19 cellular contexts compared by ENCODE assay signal in genomic region chr1:1423245-1423597, GRCh38. TPM values are rescaled to one million over a fixed set of nuclear protein-coding genes. Genes with fewer than 3 reads are reported as not detected.
DNase-seq lines count a peak whose midpoint lies in the region; ATAC-seq and TF ChIP-seq lines count a peak whose summit lies in the region.
"Had no signal": no experiment of that assay in that cellular context is flagged by ENCODE, and none has a peak within 500 bp of the region (broad histone marks: within the 10 kb centered on the region; RNA-seq: fewer than 3 reads in every experiment).

No MANE protein-coding gene starts in this region.

- no peak overlapping the region for H3K4me3 ChIP-seq in BLaER1 treated with 17β-estradiol and CSF1 and Interleukin-3, amounts not matched to agents 10 nM and 100 nM
- H3K4me3 ChIP-seq in PC-9 (no peak overlapping the region), endodermal cell (ENCODE audit: low read length) (no peak overlapping the region), osteoblast (ENCODE audit: insufficient read depth, low read length) (no peak overlapping the region), stomach (no peak overlapping the region)

- no peaks in the 10 kb centered on the region for H3K9me3 Mint-ChIP-seq in endodermal cell

- H3K79me2 ChIP-seq in PC-9 (ENCODE audit: low read depth) (no peaks in the 10 kb centered on the region), osteoblast (ENCODE audit: insufficient read depth, low read length) (no peaks in the 10 kb centered on the region)

- no peaks in the 10 kb centered on the region for H3K36me3 ChIP-seq in BLaER1 treated with 17β-estradiol and CSF1 and Interleukin-3, amounts not matched to agents 10 nM and 100 nM
- H3K36me3 ChIP-seq in PC-9 (ENCODE audit: low read depth) (no peaks in the 10 kb centered on the region), endodermal cell (ENCODE audit: control insufficient read depth, insufficient read depth, low read length) (no peaks in the 10 kb centered on the region), osteoblast (ENCODE audit: insufficient read depth, low read length) (no peaks in the 10 kb centered on the region), stomach (no peaks in the 10 kb centered on the region)

- no peaks in the 10 kb centered on the region for H3K9me3 ChIP-seq in BLaER1 treated with 17β-estradiol and CSF1 and Interleukin-3, amounts not matched to agents 10 nM and 100 nM (replicated peaks in 1 of 11)
- H3K9me3 ChIP-seq in PC-9 (ENCODE audit: insufficient read depth, low read depth) = no peaks in the 10 kb centered on the region
- H3K9me3 ChIP-seq in endodermal cell (ENCODE audit: control insufficient read depth, low read length) = no peaks in the 10 kb centered on the region
- H3K9me3 ChIP-seq in osteoblast (ENCODE audit: low read depth, low read length) = no peaks in the 10 kb centered on the region
- no peaks in the 10 kb centered on the region for H3K9me3 ChIP-seq in stomach
- H3K9me3 ChIP-seq: SK-N-SH had no signal

- H3K4me2 ChIP-seq in BLaER1 treated with 17β-estradiol and CSF1 and Interleukin-3, amounts not matched to agents 10 nM and 100 nM = peak overlapping the region in 10 of 11 experiments; percentile 52 to 90 (median 84); a peak in 17 of 22 replicates
- H3K4me2 ChIP-seq in PC-9 = peak overlapping the region; percentile 68; the same call in 1 of the 2 replicates
- H3K4me2 ChIP-seq in osteoblast (ENCODE audit: insufficient read depth, low read length) = peak overlapping the region; percentile 20
- H3K4me2 ChIP-seq: SK-N-SH had no signal

- no peak overlapping the region for H3K9ac ChIP-seq in BLaER1 treated with 17β-estradiol and CSF1 and Interleukin-3, amounts not matched to agents 10 nM and 100 nM
- no peak overlapping the region for H3K9ac ChIP-seq in endodermal cell (ENCODE audit: extremely low read depth, low read length, poor library complexity, severe bottlenecking)
- H3K9ac ChIP-seq: SK-N-SH had no signal

- H3K27ac ChIP-seq in BLaER1 treated with 17β-estradiol and CSF1 and Interleukin-3, amounts not matched to agents 10 nM and 100 nM = no peak overlapping the region
- H3K27ac ChIP-seq in PC-9 = no peak overlapping the region
- H3K27ac ChIP-seq in endodermal cell (ENCODE audit: low read depth, low read length) = no peak overlapping the region
- no peak overlapping the region for H3K27ac ChIP-seq in osteoblast (ENCODE audit: low read depth, low read length)
- peak overlapping the region in 1 of 5 donors; percentile 24 for H3K27ac ChIP-seq in stomach

- H3K4me1 ChIP-seq in BLaER1 treated with 17β-estradiol and CSF1 and Interleukin-3, amounts not matched to agents 10 nM and 100 nM = peaks cover 23 to 71% (median 55%) of the 10 kb centered on the region in 10 experiments
- H3K4me1 ChIP-seq in PC-9 (replicated peaks; ENCODE audit: insufficient read depth) (peaks cover 18% of the 10 kb centered on the region), endodermal cell (ENCODE audit: control insufficient read depth, insufficient read depth, low read length) (peaks cover 13% of the 10 kb centered on the region), osteoblast (ENCODE audit: insufficient read depth, low read length) (peaks cover 7% of the 10 kb centered on the region), stomach (peaks cover 15 to 49% (median 41%) of the 10 kb centered on the region in 4 donors)

- H4K20me1 ChIP-seq in BLaER1 treated with 17β-estradiol and CSF1 and Interleukin-3, amounts not matched to agents 10 nM and 100 nM = no peaks in the 10 kb centered on the region; a peak in 1 of 22 replicates
- H4K20me1 ChIP-seq in PC-9 (ENCODE audit: insufficient read depth) (no peaks in the 10 kb centered on the region), osteoblast (ENCODE audit: insufficient read depth, low read length) (no peaks in the 10 kb centered on the region)

- peaks cover 8% of the 10 kb centered on the region; the same call in 1 of the 2 replicates for H3F3A ChIP-seq in PC-9 (ENCODE audit: insufficient read depth, low read depth)

- POLR2A ChIA-PET in PC-9 (lab: Charles Lee; ENCODE audit: unreplicated experiment) = no interaction called here

- intact Hi-C loops in PC-9 (cut with micrococcal nuclease; ENCODE audit: unreplicated experiment) (no loop called here), stomach (cut with DNase I; ENCODE audit: low total_unique reads) (no loop called here)

- ATAC-seq in HG02870 (IDR thresholded peaks at IDR 0.05; ENCODE audit: unreplicated experiment) (no peak), GM19035 (IDR thresholded peaks at IDR 0.05; ENCODE audit: unreplicated experiment) (no peak)

- H3K27me3 ChIP-seq in BLaER1 treated with 17β-estradiol and CSF1 and Interleukin-3, amounts not matched to agents 10 nM and 100 nM = peaks cover 0 to 12% (median 0%) of the 10 kb centered on the region in 11 experiments; a peak in 5 of 22 replicates
- no peaks in the 10 kb centered on the region for H3K27me3 ChIP-seq in PC-9 (ENCODE audit: insufficient read depth, low read depth)
- no peaks in the 10 kb centered on the region for H3K27me3 ChIP-seq in endodermal cell (ENCODE audit: control insufficient read depth, insufficient read depth, low read length, poor library complexity, severe bottlenecking)
- H3K27me3 ChIP-seq in osteoblast (ENCODE audit: insufficient read depth, low read length) = no peaks in the 10 kb centered on the region
- peaks cover 0 to 40% (median 4%) of the 10 kb centered on the region in 3 donors for H3K27me3 ChIP-seq in stomach

- peak overlapping the region; percentile 86 for H3K27ac Mint-ChIP-seq in endodermal cell

- CTCF ChIA-PET in PC-9 (lab: Charles Lee) = no interaction called here

- TF ChIP-seq EP300 in stomach (IDR thresholded peaks at IDR 0.05) = no peak

- H3K27me3 Mint-ChIP-seq in endodermal cell (ENCODE audit: insufficient read depth) = peaks cover 5% of the 10 kb centered on the region

- no TSS peak for BruUV-seq in PC-9 (replicated peaks; lab: Mats Ljungman, UMichigan)

- TF ChIP-seq CTCF in PC-9 (conservative IDR thresholded peaks at IDR 0.05) (no peak), endodermal cell (conservative IDR thresholded peaks at IDR 0.05) (no peak), osteoblast (IDR thresholded peaks at IDR 0.05; ENCODE audit: extremely low read depth, low read depth, low read length) (no peak), stomach (IDR thresholded peaks at IDR 0.05) (no peak)

- no peaks in the 10 kb centered on the region for H3K9me2 ChIP-seq in PC-9 (ENCODE audit: insufficient read depth)
- H3K9me2 ChIP-seq: SK-N-SH had no signal

- no peaks in the 10 kb centered on the region for H3K36me3 Mint-ChIP-seq in endodermal cell (ENCODE audit: low read depth)

- peaks cover 13% of the 10 kb centered on the region for H3K4me1 Mint-ChIP-seq in endodermal cell

- no peak overlapping the region for H3K4me3 Mint-ChIP-seq in endodermal cell

- no peak for DNase-seq in PC-9
- DNase-seq in endodermal cell = no peak
- DNase-seq in osteoblast (ENCODE audit: insufficient read length, low spot score, missing footprints) = peak; percentile 84
- no peak for DNase-seq in SW 1271 (lab: John Stamatoyannopoulos, UW)
- no peak for DNase-seq in stomach
- DNase-seq: DMS79, KBM-7, MM.1S, NCI-H1048, NCI-H1417 treated with DMSO at 0.1 percent for 48 hours, NCI-H187, NCI-H446, NCI-H526 treated with DMSO at 0.1 percent for 48 hours, SHP77 treated with DMSO at 0.1 percent for 48 hours, SK-N-SH had no signal

- WGBS in endodermal cell (ENCODE audit: insufficient coverage in 1 of 2, insufficient read length in 1 of 2), 2 experiments = 96% methylated on average over 6 to 7 of the region's 7 CpGs
- WGBS in stomach, 5 donors = 76 to 93% (median 88%) methylated on average over 7 of the region's 7 CpGs

- H2AFZ ChIP-seq in PC-9 (no peak overlapping the region), osteoblast (ENCODE audit: low read length) (no peak overlapping the region)

- no peak for TF ChIP-seq POLR2A in stomach (IDR thresholded peaks at IDR 0.05)

RNA-seq across cellular contexts. Expression of gene ANKRD65, which starts 2.1 kb away (rescaled TPM):
- total RNA-seq in PC-9 (2021) (14.7 and 18.9 TPM in 2 replicates), endodermal cell (1 to 10 TPM; 1.6 TPM), osteoblast (1.2 and 1.8 TPM in 2 replicates), stomach (10 to 100 TPM in 1 of 5 donors, 1 to 10 TPM in 2, under 1 TPM in 1, not detected in 1; 0.89 to 13.6 (median 4.7) TPM)
- polyA plus RNA-seq in endodermal cell (2013, experiment 1 of 2) = 0.78 TPM
- 1.7 TPM for polyA plus RNA-seq in endodermal cell (2013, experiment 2 of 2)
- 10 to 100 TPM in 2 of 3 donors, 1 to 10 TPM in 1; 8.7 to 13.5 (median 13.3) TPM for polyA plus RNA-seq in stomach
- total RNA-seq: RPMI7951 had no signal

RNA-seq across cellular contexts. Expression of gene VWA1, which starts 12.3 kb away (rescaled TPM):
- total RNA-seq in PC-9 (2021) = 56.6 and 65.9 TPM in 2 replicates
- 10 to 100 TPM; 12.7 to 17.4 TPM for total RNA-seq in endodermal cell
- 10.3 TPM for polyA plus RNA-seq in endodermal cell (2013, experiment 1 of 2)
- polyA plus RNA-seq in endodermal cell (2013, experiment 2 of 2) = 5.6 TPM
- 2.4 and 4.3 TPM in 2 replicates for total RNA-seq in osteoblast
- total RNA-seq in stomach = 10 to 100 TPM; 11.4 to 37.7 (median 21.1) TPM
- polyA plus RNA-seq in stomach = 10 to 100 TPM in 2 of 3 donors, 1 to 10 TPM in 1; 7.6 to 64.8 (median 24.8) TPM

RNA-seq across cellular contexts. Expression of gene MRPL20, which starts 16.1 kb away (rescaled TPM):
- 90.5 and 90.8 TPM in 2 replicates for total RNA-seq in PC-9 (2021)
- 100 to 1,000 TPM; 109 to 129 TPM for total RNA-seq in endodermal cell
- polyA plus RNA-seq in endodermal cell (2013, experiment 1 of 2) = 104 TPM
- 98.2 TPM for polyA plus RNA-seq in endodermal cell (2013, experiment 2 of 2)
- total RNA-seq in osteoblast = 53.9 and 58.9 TPM in 2 replicates
- total RNA-seq in stomach = 100 to 1,000 TPM in 2 of 5 donors, 10 to 100 TPM in 3; 53.9 to 116 (median 82.9) TPM
- polyA plus RNA-seq in stomach = 100 to 1,000 TPM; 136 to 187 (median 150) TPM

RNA-seq across cellular contexts. Expression of gene CCNL2, which starts 24.1 kb away (rescaled TPM):
- total RNA-seq in PC-9 (2021) = 162 and 183 TPM in 2 replicates
- 100 to 1,000 TPM; 187 to 244 TPM for total RNA-seq in endodermal cell
- 255 TPM for polyA plus RNA-seq in endodermal cell (2013, experiment 1 of 2)
- polyA plus RNA-seq in endodermal cell (2013, experiment 2 of 2) = 217 TPM
- total RNA-seq in osteoblast = 138 and 139 TPM in 2 replicates
- total RNA-seq in stomach = 100 to 1,000 TPM; 265 to 739 (median 422) TPM
- 100 to 1,000 TPM in 1 of 3 donors, 10 to 100 TPM in 2; 33.4 to 166 (median 34.7) TPM for polyA plus RNA-seq in stomach

RNA-seq across cellular contexts. Expression of gene ATAD3C, which starts 26.3 kb away (rescaled TPM):
- total RNA-seq in PC-9 (2021) (4.0 and 4.2 TPM in 2 replicates), endodermal cell (under 1 TPM; 0.55 TPM), osteoblast (under 0.01 and 0.59 TPM in 2 replicates), stomach (1 to 10 TPM in 2 of 5 donors, under 1 TPM in 1, not detected in 2; 0.55 to 5.2 (median 1.3) TPM)
- 0.78 TPM for polyA plus RNA-seq in endodermal cell (2013, experiment 1 of 2)
- 0.21 TPM for polyA plus RNA-seq in endodermal cell (2013, experiment 2 of 2)
- polyA plus RNA-seq in stomach = 1 to 10 TPM in 1 of 3 donors, under 1 TPM in 2; 0.25 to 2.3 (median 0.92) TPM
- total RNA-seq: RPMI7951 had no signal

Comparison
In these comparisons a context has a peak if more than half of its experiments do, and no peak if none do; other contexts are left out.
1. H3K4me2 ChIP-seq: peak in every context shown above with its lines; median percentile 84 in BLaER1 treated with 17β-estradiol and CSF1 and Interleukin-3, amounts not matched to agents 10 nM and 100 nM; 68 in PC-9; 20 in osteoblast.